ENCODE assay signal across 23 cellular contexts in the genomic region with DNA sequence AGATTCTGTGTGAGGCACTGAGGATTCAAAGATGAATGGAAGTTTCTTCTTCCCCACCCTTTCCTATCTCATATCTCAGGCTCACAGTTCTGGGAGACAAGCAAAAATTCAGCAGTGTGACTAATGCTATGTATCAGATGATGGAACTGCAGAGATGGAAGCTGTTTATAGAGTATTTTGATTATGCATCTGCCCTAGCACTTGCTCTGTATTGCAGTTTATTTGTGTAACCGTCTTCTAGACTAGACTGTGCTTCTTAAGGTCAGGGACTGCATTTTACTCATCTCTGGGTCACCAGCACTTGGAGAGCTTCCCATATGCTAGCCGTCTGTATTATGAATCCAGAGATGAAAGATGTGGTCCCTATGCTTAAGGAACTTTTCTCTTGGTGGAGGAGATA. TPM values are rescaled to one million over a fixed set of nuclear protein-coding genes. Genes with fewer than 3 reads are reported as not detected.
DNase-seq lines count a peak whose midpoint lies in the region; ATAC-seq, FAIRE-seq and TF ChIP-seq lines count a peak whose summit lies in the region.
"Had no signal": no experiment of that assay in that cellular context is flagged by ENCODE, and none has a peak within 500 bp of the region (broad histone marks: within the 10 kb centered on the region; RNA-seq: fewer than 3 reads in every experiment).

No MANE protein-coding gene starts in this region.

- no peak for TF ChIP-seq CTCF in astrocyte (IDR thresholded peaks at IDR 0.05; ENCODE audit: insufficient read depth, low read depth, low read length)
- no peak for TF ChIP-seq CTCF in fibroblast of villous mesenchyme (IDR thresholded peaks at IDR 0.05; ENCODE audit: insufficient read depth, low read depth, low read length)

- H3K4me1 ChIP-seq in astrocyte (ENCODE audit: insufficient read depth, low read length), result peaks cover 35% of the 10 kb centered on the region
- H3K4me1 ChIP-seq: suprapubic skin had no signal

- H3K36me3 Mint-ChIP-seq in astrocyte (ENCODE audit: low read depth, unreplicated experiment), result peaks cover 2% of the 10 kb centered on the region
- H3K36me3 Mint-ChIP-seq in activated CD8-positive, alpha-beta memory T cell treated with anti-CD3 and anti-CD28 coated beads, Interleukin-2, amount 10 ng/mL, durations not matched to agents 7 days and 5 days, result no peaks in the 10 kb centered on the region

- no peaks in the 10 kb centered on the region for H3K9me3 ChIP-seq in astrocyte (ENCODE audit: insufficient read depth, low read depth, low read length)
- H3K9me3 ChIP-seq: ovary, suprapubic skin had no signal

- H3K4me3 ChIP-seq in astrocyte (ENCODE audit: insufficient read depth, low read depth, low read length) (no peak overlapping the region), fibroblast of villous mesenchyme (ENCODE audit: low read depth, low read length) (no peak overlapping the region)
- H3K4me3 ChIP-seq: GM23338, hepatocyte, lung, ovary, skin epidermis, suprapubic skin had no signal

- H3K4me3 Mint-ChIP-seq in astrocyte (ENCODE audit: unreplicated experiment), result no peak overlapping the region
- H3K4me3 Mint-ChIP-seq in activated CD8-positive, alpha-beta memory T cell treated with anti-CD3 and anti-CD28 coated beads, Interleukin-2, amount 10 ng/mL, durations not matched to agents 7 days and 5 days, result no peak overlapping the region
- H3K4me3 Mint-ChIP-seq: dendritic cell treated with granulocyte-macrophage colony-stimulating factor and Interleukin-4, amounts not matched to agents 40 ng/mL and 50 ng/mL, for 4 days; GM23338 had no signal

- H3K9ac ChIP-seq in astrocyte (ENCODE audit: low read length), result no peak overlapping the region

- no peak overlapping the region for H3K27ac Mint-ChIP-seq in astrocyte (ENCODE audit: unreplicated experiment)
- no peak overlapping the region for H3K27ac Mint-ChIP-seq in activated CD8-positive, alpha-beta memory T cell treated with anti-CD3 and anti-CD28 coated beads, Interleukin-2, amount 10 ng/mL, durations not matched to agents 7 days and 5 days
- H3K27ac Mint-ChIP-seq: dendritic cell treated with granulocyte-macrophage colony-stimulating factor and Interleukin-4, amounts not matched to agents 40 ng/mL and 50 ng/mL, for 4 days; GM23338 had no signal

- H3K4me2 ChIP-seq in astrocyte (ENCODE audit: low read length), result peak overlapping the region; percentile 31
- H3K4me2 ChIP-seq: GM23338, hepatocyte had no signal

- CTCF ChIA-PET in activated CD8-positive, alpha-beta memory T cell treated with anti-CD3 and anti-CD28 coated beads, Interleukin-2, amount 10 ng/mL, durations not matched to agents 7 days and 5 days (lab: Charles Lee), result interaction anchor here (0.6 to 2.2 kb wide), 2 partner anchors 10 to 85 kb away, joined by 3 to 6 read pairs; no protein-coding TSS in a partner anchor

- H3K4me1 Mint-ChIP-seq in astrocyte (ENCODE audit: low read depth, unreplicated experiment), result peaks cover 13% of the 10 kb centered on the region
- peaks cover 3% of the 10 kb centered on the region for H3K4me1 Mint-ChIP-seq in activated CD8-positive, alpha-beta memory T cell treated with anti-CD3 and anti-CD28 coated beads, Interleukin-2, amount 10 ng/mL, durations not matched to agents 7 days and 5 days

- no peak for ATAC-seq in activated CD8-positive, alpha-beta memory T cell treated with anti-CD3 and anti-CD28 coated beads, Interleukin-2, amount 10 ng/mL, durations not matched to agents 7 days and 5 days

- no peaks in the 10 kb centered on the region for H3K9me3 Mint-ChIP-seq in astrocyte (ENCODE audit: unreplicated experiment)
- no peaks in the 10 kb centered on the region for H3K9me3 Mint-ChIP-seq in activated CD8-positive, alpha-beta memory T cell treated with anti-CD3 and anti-CD28 coated beads, Interleukin-2, amount 10 ng/mL, durations not matched to agents 7 days and 5 days (ENCODE audit: low read depth)
- H3K9me3 Mint-ChIP-seq: dendritic cell treated with granulocyte-macrophage colony-stimulating factor and Interleukin-4, amounts not matched to agents 40 ng/mL and 50 ng/mL, for 4 days had no signal

- no peak overlapping the region for H2AFZ ChIP-seq in astrocyte (ENCODE audit: low read depth, low read length)
- H2AFZ ChIP-seq: GM23338, hepatocyte had no signal

- no peak overlapping the region for H3K27ac ChIP-seq in astrocyte (ENCODE audit: low read depth, low read length)
- H3K27ac ChIP-seq: C4-2B, hepatocyte, ovary, skin epidermis, suprapubic skin had no signal

- FAIRE-seq in astrocyte (lab: Jason Lieb, UNC), result peak; percentile 71
- FAIRE-seq: keratinocyte had no signal

- H3K36me3 ChIP-seq in astrocyte (ENCODE audit: insufficient read depth, low read length), result no peaks in the 10 kb centered on the region
- H3K36me3 ChIP-seq: ovary, suprapubic skin had no signal

- no peaks in the 10 kb centered on the region for H3K27me3 Mint-ChIP-seq in astrocyte (ENCODE audit: low read depth, unreplicated experiment)
- no peaks in the 10 kb centered on the region for H3K27me3 Mint-ChIP-seq in activated CD8-positive, alpha-beta memory T cell treated with anti-CD3 and anti-CD28 coated beads, Interleukin-2, amount 10 ng/mL, durations not matched to agents 7 days and 5 days
- H3K27me3 Mint-ChIP-seq: dendritic cell treated with granulocyte-macrophage colony-stimulating factor and Interleukin-4, amounts not matched to agents 40 ng/mL and 50 ng/mL, for 4 days had no signal

- peak; percentile 23 for DNase-seq in HT1080 (ENCODE audit: low read depth)
- DNase-seq in astrocyte (ENCODE audit: low read depth), result peak; percentile 78
- DNase-seq in fibroblast of villous mesenchyme (ENCODE audit: low read depth), result peak; percentile 58
- DNase-seq in activated T-cell treated with anti-CD3 and anti-CD28 coated beads, Interleukin-2, amount 50 U/mL, for 1 hour, result no peak
- DNase-seq in activated CD8-positive, alpha-beta memory T cell treated with anti-CD3 and anti-CD28 coated beads, Interleukin-2, amount 10 ng/mL, durations not matched to agents 7 days and 5 days, result no peak
- no peak for DNase-seq in posterior cingulate gyrus
- no peak for DNase-seq in cortex of kidney (lab: John Stamatoyannopoulos, UW)
- DNase-seq: activated naive CD4-positive, alpha-beta T cell treated with Interleukin-2 at 50 U/mL for 16 hours; activated T-cell treated with anti-CD3 and anti-CD28 coated beads for 4 hours; erythroblast; MV-4-11; NCI-H2029; NCI-H446 treated with DMSO at 0.1 percent for 48 hours; ovary; stimulated activated CD4-positive, alpha-beta T cell treated with anti-CD3 and anti-CD28 coated beads, Interleukin-4, amount 100 ng/mL, for 24 hours had no signal

- H3K27me3 ChIP-seq in astrocyte (ENCODE audit: insufficient read depth, low read length), result no peaks in the 10 kb centered on the region
- H3K27me3 ChIP-seq: hepatocyte, ovary, suprapubic skin had no signal

- no peaks in the 10 kb centered on the region for H4K20me1 ChIP-seq in astrocyte (ENCODE audit: insufficient read depth, low read length)

- intact Hi-C loops in posterior cingulate gyrus (cut with DNase I), result loop anchor here (10.0 kb wide), 1 partner anchor 116 kb away; a partner anchor contains a TSS

- no peaks in the 10 kb centered on the region for H3K79me2 ChIP-seq in astrocyte (ENCODE audit: insufficient read depth, low read length)
- H3K79me2 ChIP-seq: hepatocyte had no signal

RNA-seq across cellular contexts. Expression of a gene that starts 12.6 kb away (rescaled TPM):
- total RNA-seq in HT1080 (2014; rRNA removed; shearing (Covaris generic)), result 0.45 and 0.80 TPM in 2 replicates
- 0.53 and 0.80 TPM in 2 replicates for polyA plus RNA-seq in HT1080 (2015; cell fraction: cytosol; rRNA removed)
- 1.6 and 1.9 TPM in 2 replicates for polyA plus RNA-seq in HT1080 (2015; cell fraction: nucleus; rRNA removed)
- 4.2 and 6.0 TPM in 2 replicates for total RNA-seq in astrocyte
- 0.64 and 1.3 TPM in 2 replicates for total RNA-seq in fibroblast of villous mesenchyme
- under 1 TPM; 0.29 to 0.33 TPM for total RNA-seq in activated CD8-positive, alpha-beta memory T cell treated with anti-CD3 and anti-CD28 coated beads, Interleukin-2, amount 10 ng/mL, durations not matched to agents 7 days and 5 days

Comparison
In these comparisons a context has a peak if more than half of its experiments do, and no peak if none do; other contexts are left out.
1. DNase-seq: peak in HT1080 (single experiment), astrocyte (single experiment) and fibroblast of villous mesenchyme (single experiment); none in activated T-cell treated with anti-CD3 and anti-CD28 coated beads, Interleukin-2, amount 50 U/mL, for 1 hour (single experiment), activated CD8-positive, alpha-beta memory T cell treated with anti-CD3 and anti-CD28 coated beads, Interleukin-2, amount 10 ng/mL, durations not matched to agents 7 days and 5 days (single experiment), posterior cingulate gyrus (0 of 10) and cortex of kidney (single experiment).